In genomic region chr5:148740966-148741742, GRCh38 we compare ENCODE assay signal across 8 cellular contexts.
DNase-seq lines count a peak whose midpoint lies in the region; ATAC-seq and TF ChIP-seq lines count a peak whose summit lies in the region.

No MANE protein-coding gene starts in this region.

- no peaks in the 10 kb centered on the region for H3K4me1 ChIP-seq in Caco-2
- peaks cover 44% of the 10 kb centered on the region for H3K4me1 ChIP-seq in adipocyte (ENCODE audit: control insufficient read depth, insufficient read depth, low read length)
- peaks cover 35% of the 10 kb centered on the region for H3K4me1 ChIP-seq in left ventricle myocardium inferior

- H3K27me3 ChIP-seq in Caco-2 (replicated peaks; ENCODE audit: control insufficient read depth, insufficient read depth, low read length): no peaks in the 10 kb centered on the region
- H3K27me3 ChIP-seq in adipocyte (replicated peaks; ENCODE audit: control insufficient read depth, insufficient read depth, low read length): no peaks in the 10 kb centered on the region
- no peaks in the 10 kb centered on the region for H3K27me3 ChIP-seq in left ventricle myocardium inferior (ENCODE audit: low read depth)

- ATAC-seq in GM21390 (IDR thresholded peaks at IDR 0.05; ENCODE audit: unreplicated experiment): peak; percentile 77
- ATAC-seq in GM21619 (IDR thresholded peaks at IDR 0.05; ENCODE audit: unreplicated experiment): no peak

- BruUV-seq in Caco-2 (replicated peaks; lab: Mats Ljungman, UMichigan): no TSS peak

- no peaks in the 10 kb centered on the region for H3K36me3 Mint-ChIP-seq in Caco-2 (ENCODE audit: insufficient read depth, unreplicated experiment)

- H3K4me1 Mint-ChIP-seq in Caco-2 (ENCODE audit: low read depth, unreplicated experiment): no peaks in the 10 kb centered on the region

- CTCF ChIA-PET in Caco-2 (lab: Charles Lee): interaction anchor here (0.6 to 3.1 kb wide), 10 partner anchors 10 to 374 kb away, joined by 3 to 23 read pairs (median 4); partner anchors contain the start of gene ADRB2

- H3K27ac ChIP-seq in left ventricle myocardium inferior (replicated peaks): peak overlapping the region; percentile 18

- H3K4me3 ChIP-seq in Caco-2 (ENCODE audit: low read depth, low read length) (no peak overlapping the region), adipocyte (ENCODE audit: low read length) (no peak overlapping the region), left ventricle myocardium inferior (no peak overlapping the region), skeletal muscle cell (ENCODE audit: low read depth, low read length) (no peak overlapping the region)

- TF ChIP-seq CTCF in Caco-2 (IDR thresholded peaks at IDR 0.05; ENCODE audit: insufficient read depth in 1 of 2, low read depth in 1 of 2, low read length in 1 of 2, severe bottlenecking in 1 of 2, unreplicated experiment in 1 of 2) (peak; percentile 64 to 67), left ventricle myocardium inferior (IDR thresholded peaks at IDR 0.05; ENCODE audit: borderline replicate concordance) (peak; percentile 83)

- H3K36me3 ChIP-seq in Caco-2 (ENCODE audit: control insufficient read depth, insufficient read depth, low read length): no peaks in the 10 kb centered on the region
- no peaks in the 10 kb centered on the region for H3K36me3 ChIP-seq in adipocyte (ENCODE audit: control insufficient read depth, insufficient read depth, low read length, severe bottlenecking)
- no peaks in the 10 kb centered on the region for H3K36me3 ChIP-seq in left ventricle myocardium inferior

- intact Hi-C loops in Caco-2 (cut with micrococcal nuclease; ENCODE audit: unreplicated experiment) (loop anchor here (1.0 to 2.0 kb wide), 4 partner anchors 76 to 373 kb away; no protein-coding TSS in a partner anchor), left ventricle myocardium inferior (cut with micrococcal nuclease) (no loop called here)

- peaks cover 11% of the 10 kb centered on the region for H3K27me3 Mint-ChIP-seq in Caco-2 (ENCODE audit: insufficient read depth, unreplicated experiment)

- DNase-seq in Caco-2: peak in 1 of 2 experiments; percentile 45
- DNase-seq in NCI-H1105 (lab: John Stamatoyannopoulos, UW): peak; percentile 7
- DNase-seq in adipocyte (ENCODE audit: low read depth): peak; percentile 82
- no peak for DNase-seq in left ventricle myocardium inferior
- DNase-seq in skeletal muscle cell (ENCODE audit: low read depth): peak; percentile 53
- DNase-seq in effector CD8-positive, alpha-beta T cell (lab: John Stamatoyannopoulos, UW): no peak

- no peaks in the 10 kb centered on the region for H3K9me3 Mint-ChIP-seq in Caco-2 (ENCODE audit: unreplicated experiment)

- H3K9me3 ChIP-seq in Caco-2: no peaks in the 10 kb centered on the region; the same call in 1 of the 2 replicates
- no peaks in the 10 kb centered on the region for H3K9me3 ChIP-seq in adipocyte (ENCODE audit: control insufficient read depth, low read length)
- no peaks in the 10 kb centered on the region for H3K9me3 ChIP-seq in left ventricle myocardium inferior (replicated peaks)

- no peak overlapping the region for H3K27ac Mint-ChIP-seq in Caco-2 (ENCODE audit: unreplicated experiment)

- POLR2A ChIA-PET in Caco-2 (lab: Charles Lee): interaction anchor here (0.7 kb wide), 1 partner anchor 173 kb away, joined by 3 read pairs; no protein-coding TSS in a partner anchor

- no peak overlapping the region for H3K4me3 Mint-ChIP-seq in Caco-2 (ENCODE audit: unreplicated experiment)

- H3K9ac ChIP-seq in adipocyte (ENCODE audit: low read length): no peak overlapping the region

Comparison
In these comparisons a context has a peak if more than half of its experiments do, and no peak if none do; other contexts are left out.
1. DNase-seq: peak in NCI-H1105 (single experiment), adipocyte (single experiment) and skeletal muscle cell (single experiment); none in left ventricle myocardium inferior (single experiment) and effector CD8-positive, alpha-beta T cell (single experiment).